ENCODE assay signal across 8 cellular contexts in the genomic region with DNA sequence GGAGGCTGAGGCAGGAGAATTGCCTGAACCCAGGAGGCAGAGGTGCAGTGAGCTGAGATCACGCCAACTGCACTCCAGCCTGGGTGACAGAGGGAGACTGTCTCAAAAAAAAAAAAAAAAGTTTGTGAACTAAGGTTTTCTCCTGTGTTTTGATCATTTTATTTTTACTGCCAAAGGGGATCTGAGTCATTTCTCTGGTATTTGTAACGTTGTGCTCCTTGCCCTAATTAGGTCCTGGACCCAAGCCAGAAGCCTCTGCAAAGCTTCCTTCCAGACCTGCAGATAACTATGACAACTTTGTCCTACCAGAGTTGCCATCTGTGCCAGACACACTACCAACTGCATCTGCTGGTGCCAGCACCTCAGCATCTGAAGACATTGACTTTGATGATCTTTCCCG. TPM values are rescaled to one million over a fixed set of nuclear protein-coding genes. Genes with fewer than 3 reads are reported as not detected.
DNase-seq lines count a peak whose midpoint lies in the region; ATAC-seq lines count a peak whose summit lies in the region.

No MANE protein-coding gene starts in this region.

- DNase-seq in ELR (ENCODE audit: low read depth): peak; percentile 98
- DNase-seq in RPMI8226: peak; percentile 90
- peak; percentile 82 for DNase-seq in fibroblast of the conjunctiva (ENCODE audit: low read depth)
- DNase-seq in pulmonary artery endothelial cell (ENCODE audit: low read depth, low spot score): peak; percentile 84
- DNase-seq in hippocampal formation (lab: John Stamatoyannopoulos, UW): no peak
- DNase-seq in 8988T: no peak

- ATAC-seq in HG02610 (IDR thresholded peaks at IDR 0.05; ENCODE audit: unreplicated experiment): no peak
- no peak for ATAC-seq in GM19455 (IDR thresholded peaks at IDR 0.05; ENCODE audit: unreplicated experiment)

RNA-seq across cellular contexts. Expression of a gene that starts 32.1 kb away (rescaled TPM):
- total RNA-seq in pulmonary artery endothelial cell: 136 and 207 TPM in 2 replicates

RNA-seq across cellular contexts. Expression of a gene that starts 43.4 kb away (rescaled TPM):
- total RNA-seq in pulmonary artery endothelial cell: 4.7 and 5.2 TPM in 2 replicates

Comparison
In these comparisons a context has a peak if more than half of its experiments do, and no peak if none do; other contexts are left out.
1. DNase-seq: peak in ELR (single experiment), RPMI8226 (single experiment), fibroblast of the conjunctiva (single experiment) and pulmonary artery endothelial cell (single experiment); none in hippocampal formation (0 of 2) and 8988T (single experiment).